ENCODE assay signal across 8 cellular contexts in genomic region chr6:27825025-27825823, GRCh38.
DNase-seq lines count a peak whose midpoint lies in the region; FAIRE-seq and TF ChIP-seq lines count a peak whose summit lies in the region.

No MANE protein-coding gene starts in this region.

- peak overlapping the region; percentile 99 for H3K9ac ChIP-seq in iPS-15b (ENCODE audit: low read depth, low read length)

- DNase-seq in HL-60 (ENCODE audit: low read depth in 1 of 2, low spot score in 1 of 2) (no peak), testis (no peak), ecto neural progenitor cell (ENCODE audit: low spot score) (no peak), hippocampal formation (lab: John Stamatoyannopoulos, UW) (no peak)
- DNase-seq in effector CD8-positive, alpha-beta T cell (lab: John Stamatoyannopoulos, UW) = no peak

- H3K4me3 ChIP-seq in HL-60 (replicated peaks; ENCODE audit: insufficient read depth, low read length) (peak overlapping the region; percentile 40), WI38 (ENCODE audit: low read depth, low read length) (peak overlapping the region; percentile 61), iPS-15b (ENCODE audit: low read depth, low read length) (peak overlapping the region; percentile 76), testis (peak overlapping the region; percentile 46 to 53)

- no peak for TF ChIP-seq POLR2A in testis (IDR thresholded peaks at IDR 0.05)

- intact Hi-C loops in testis (cut with DNase I; ENCODE audit: low total_unique reads) = no loop called here

- H3K9me3 ChIP-seq in iPS-15b (ENCODE audit: control insufficient read depth, insufficient read depth, low read length) = no peaks in the 10 kb centered on the region
- H3K9me3 ChIP-seq in testis = no peaks in the 10 kb centered on the region

- H3K27ac ChIP-seq in HL-60 (replicated peaks) (peak overlapping the region; percentile 96), testis (peak overlapping the region in 1 of 2 donors; percentile 74)

- FAIRE-seq in G401.6 (lab: Jason Lieb, UNC) = peak; percentile 17

- no peaks in the 10 kb centered on the region for H3K27me3 ChIP-seq in HL-60 (ENCODE audit: insufficient read depth, poor library complexity, severe bottlenecking)
- no peaks in the 10 kb centered on the region for H3K27me3 ChIP-seq in iPS-15b (ENCODE audit: control insufficient read depth, insufficient read depth, low read length)
- no peaks in the 10 kb centered on the region for H3K27me3 ChIP-seq in testis

- TF ChIP-seq CTCF in HL-60 (IDR thresholded peaks at IDR 0.05; ENCODE audit: insufficient read depth, low read length) = no peak
- no peak for TF ChIP-seq CTCF in WI38 (IDR thresholded peaks at IDR 0.05; ENCODE audit: low read depth, low read length)
- no peak for TF ChIP-seq CTCF in testis (IDR thresholded peaks at IDR 0.05)

- 50 to 53% methylated on average over 7 of the region's 7 CpGs for WGBS in testis, 2 donors

- no peaks in the 10 kb centered on the region for H3K36me3 ChIP-seq in iPS-15b (ENCODE audit: control insufficient read depth, insufficient read depth, low read length)
- H3K36me3 ChIP-seq in testis (ENCODE audit: low read depth, missing control alignments) = no peaks in the 10 kb centered on the region

- H3K4me1 ChIP-seq in iPS-15b (ENCODE audit: control insufficient read depth, insufficient read depth, low read length) (peaks cover 2% of the 10 kb centered on the region), testis (no peaks in the 10 kb centered on the region)
